ENCODE assay signal across 8 cellular contexts in the genomic region with DNA sequence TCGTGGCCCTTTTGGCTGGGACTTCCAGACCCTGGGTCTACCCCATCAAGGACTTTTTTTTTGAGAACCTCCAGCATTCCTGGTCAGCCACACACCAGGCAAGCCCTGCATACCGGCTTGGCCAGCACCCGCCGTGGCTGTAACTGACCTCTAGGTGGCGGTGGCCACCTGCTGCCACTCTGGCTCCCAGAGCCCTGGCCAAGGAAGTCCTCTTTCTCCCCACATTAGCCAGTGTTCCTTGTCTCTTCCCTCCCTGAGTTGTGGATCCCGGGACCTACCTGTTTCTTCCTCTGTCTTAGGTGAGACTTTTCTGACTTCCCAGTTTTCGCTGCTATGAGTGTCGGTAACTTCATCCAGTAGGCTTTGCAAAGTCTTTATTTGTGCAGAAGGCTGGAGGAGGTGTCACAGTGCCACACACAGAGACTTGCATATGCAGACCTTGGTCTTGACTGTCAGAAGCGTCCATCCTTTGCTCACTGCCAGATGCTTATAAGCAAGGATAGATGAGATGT.
DNase-seq lines count a peak whose midpoint lies in the region; ATAC-seq and TF ChIP-seq lines count a peak whose summit lies in the region.

No MANE protein-coding gene starts in this region.

- no peaks in the 10 kb centered on the region for H3K27me3 Mint-ChIP-seq in T-helper 2 cell treated with Interferon-gamma antibody and Interleukin-4, amounts not matched to agents 5 μg/mL and 100 μg/mL, for 36 hours (ENCODE audit: low read depth)

- no peak for TF ChIP-seq POLR2A in NB4 (IDR thresholded peaks at IDR 0.05; ENCODE audit: extremely low read depth, insufficient read length)

- intact Hi-C loops in left colon (cut with DNase I, micrococcal nuclease) = no loop called here

- H3K27ac Mint-ChIP-seq in T-helper 2 cell treated with Interferon-gamma antibody and Interleukin-4, amounts not matched to agents 5 μg/mL and 100 μg/mL, for 36 hours = no peak overlapping the region

- TF ChIP-seq CTCF in GM12873 (IDR thresholded peaks at IDR 0.05; ENCODE audit: insufficient read depth, low read depth, low read length, missing control alignments) = peak; percentile 93
- peak; percentile 88 for TF ChIP-seq CTCF in NB4 (IDR thresholded peaks at IDR 0.05; ENCODE audit: low read depth, low read length)

- H3K4me3 Mint-ChIP-seq in T-helper 2 cell treated with Interferon-gamma antibody and Interleukin-4, amounts not matched to agents 5 μg/mL and 100 μg/mL, for 36 hours = no peak overlapping the region

- H3K27ac ChIP-seq in caudate nucleus (ENCODE audit: low read depth, low read length) = no peak overlapping the region

- H3K9me3 Mint-ChIP-seq in T-helper 2 cell treated with Interferon-gamma antibody and Interleukin-4, amounts not matched to agents 5 μg/mL and 100 μg/mL, for 36 hours = no peaks in the 10 kb centered on the region

- H3K36me3 Mint-ChIP-seq in T-helper 2 cell treated with Interferon-gamma antibody and Interleukin-4, amounts not matched to agents 5 μg/mL and 100 μg/mL, for 36 hours (ENCODE audit: low read depth) = no peaks in the 10 kb centered on the region

- no peak overlapping the region for H3K4me3 ChIP-seq in NB4 (ENCODE audit: low read depth, low read length)

- DNase-seq in NB4 (ENCODE audit: low read depth) = peak; percentile 65
- DNase-seq in T-helper 2 cell treated with Interferon-gamma antibody and Interleukin-4, amounts not matched to agents 5 μg/mL and 100 μg/mL, for 36 hours (ENCODE audit: low spot score) = peak; percentile 26
- peak in 51 of 61 donors; percentile 4 to 69 (median 43) for DNase-seq in caudate nucleus (lab: John Stamatoyannopoulos, UW)
- DNase-seq in left colon = peak in 1 of 2 donors; percentile 68
- peak; percentile 48 for DNase-seq in stimulated activated CD4-positive, alpha-beta T cell treated with anti-CD3 and anti-CD28 coated beads, Interleukin-4, amount 100 ng/mL, for 24 hours

- H3K4me1 Mint-ChIP-seq in T-helper 2 cell treated with Interferon-gamma antibody and Interleukin-4, amounts not matched to agents 5 μg/mL and 100 μg/mL, for 36 hours (ENCODE audit: low read depth) = peaks cover 15% of the 10 kb centered on the region

- ATAC-seq in left colon (peak; percentile 98), GM21825 (IDR thresholded peaks at IDR 0.05; ENCODE audit: unreplicated experiment) (no peak), GM19455 (IDR thresholded peaks at IDR 0.05; ENCODE audit: unreplicated experiment) (no peak)
